19 cellular contexts compared by ENCODE assay signal in genomic region chr15:34886134-34886533, GRCh38.
DNase-seq lines count a peak whose midpoint lies in the region; ATAC-seq and TF ChIP-seq lines count a peak whose summit lies in the region.
"Had no signal": no experiment of that assay in that cellular context is flagged by ENCODE, and none has a peak within 500 bp of the region (broad histone marks: within the 10 kb centered on the region; RNA-seq: fewer than 3 reads in every experiment).

No MANE protein-coding gene starts in this region.

- H3K27ac ChIP-seq in testis (peak overlapping the region; percentile 26 to 28), right atrium auricular region (no peak overlapping the region)
- H3K27ac ChIP-seq: C4-2B, Peyer's patch had no signal

- H3K4me1 ChIP-seq in testis (peaks cover 5% of the 10 kb centered on the region), right atrium auricular region (no peaks in the 10 kb centered on the region)
- H3K4me1 ChIP-seq: Peyer's patch had no signal

- in situ Hi-C loops in astrocyte of the spinal cord (cut with HindIII; ENCODE audit: low sequenced_read_pairs) = no loop called here

- H3K9me3 ChIP-seq in testis (no peaks in the 10 kb centered on the region), right atrium auricular region (no peaks in the 10 kb centered on the region)
- H3K9me3 ChIP-seq: Peyer's patch, SK-N-SH had no signal

- DNase-seq in GM03348 (ENCODE audit: low spot score) (peak; percentile 42), astrocyte of the spinal cord (ENCODE audit: low read depth, low spot score) (peak; percentile 23), fibroblast of pulmonary artery (ENCODE audit: low read depth) (peak; percentile 13), testis (no peak), right atrium auricular region (ENCODE audit: low spot score) (no peak)
- no peak for DNase-seq in activated CD4-positive, alpha-beta T cell treated with anti-CD3 and anti-CD28 coated beads for 48 hours
- DNase-seq: COR-L47, DMS53, H7, Karpas-422, NCI-H1417, NCI-H2029, NCI-H2171 treated with DMSO at 0.1 percent for 48 hours, Peyer's patch, Right ventricle myocardium superior, SK-N-SH had no signal

- H3K4me3 ChIP-seq in astrocyte of the spinal cord (ENCODE audit: low read depth, low read length) (no peak overlapping the region), fibroblast of pulmonary artery (replicated peaks; ENCODE audit: low read depth, low read length) (no peak overlapping the region), testis (no peak overlapping the region), right atrium auricular region (no peak overlapping the region)
- H3K4me3 ChIP-seq: Peyer's patch had no signal

- intact Hi-C loops in testis (cut with DNase I; ENCODE audit: low total_unique reads) = no loop called here

- no peak for TF ChIP-seq POLR2A in testis (IDR thresholded peaks at IDR 0.05)

- TF ChIP-seq CTCF in astrocyte of the spinal cord (IDR thresholded peaks at IDR 0.05; ENCODE audit: low read depth, low read length) (no peak), fibroblast of pulmonary artery (IDR thresholded peaks at IDR 0.05; ENCODE audit: low read length, missing control alignments) (no peak), testis (IDR thresholded peaks at IDR 0.05) (no peak), right atrium auricular region (IDR thresholded peaks at IDR 0.05) (no peak)

- ATAC-seq in GM18861 (IDR thresholded peaks at IDR 0.05; ENCODE audit: unreplicated experiment) = no peak
- ATAC-seq: HepG2 had no signal

- H3K27me3 ChIP-seq in testis (no peaks in the 10 kb centered on the region), right atrium auricular region (no peaks in the 10 kb centered on the region)
- H3K27me3 ChIP-seq: Peyer's patch had no signal

- H3K36me3 ChIP-seq in testis (ENCODE audit: low read depth, missing control alignments) (no peaks in the 10 kb centered on the region), right atrium auricular region (peaks cover 50% of the 10 kb centered on the region)

Comparison
In these comparisons a context has a peak if more than half of its experiments do, and no peak if none do; other contexts are left out.
1. DNase-seq: peak in GM03348 (single experiment), astrocyte of the spinal cord (single experiment) and fibroblast of pulmonary artery (single experiment); none in testis (single experiment), right atrium auricular region (single experiment) and activated CD4-positive, alpha-beta T cell treated with anti-CD3 and anti-CD28 coated beads for 48 hours (single experiment).
2. H3K27ac ChIP-seq: peak in testis (2 of 2); none in right atrium auricular region (0 of 2).